ENCODE assay signal across 20 cellular contexts in genomic region chr6:161131367-161131766, GRCh38.
"Had no signal": no experiment of that assay in that cellular context is flagged by ENCODE, and none has a peak within 500 bp of the region (broad histone marks: within the 10 kb centered on the region; RNA-seq: fewer than 3 reads in every experiment).

No MANE protein-coding gene starts in this region.

- FAIRE-seq: kidney had no signal

- H3K27me3 ChIP-seq: foreskin keratinocyte, hepatocyte, spleen, tibial artery, upper lobe of left lung, uterus had no signal

- H3K27ac ChIP-seq: foreskin keratinocyte, hepatocyte, psoas muscle, spleen, tibial artery, upper lobe of left lung, uterus had no signal

- H3K4me3 ChIP-seq: hepatocyte, psoas muscle, spleen, tibial artery, upper lobe of left lung, uterus had no signal

- H3K4me1 ChIP-seq: foreskin keratinocyte, psoas muscle, tibial artery, upper lobe of left lung, uterus had no signal

- H3K27ac Mint-ChIP-seq: nephron; stimulated activated memory B cell treated with anti-CD40 and anti-IgM and Interleukin-4, amounts not matched to agents 10 μg/mL and 1 μg/mL and 100 μg/mL, for 72 hours; stimulated activated naive CD8-positive, alpha-beta T cell treated with anti-CD3 and anti-CD28 coated beads, Interleukin-15, Interleukin-2, amounts not matched to agents 100 ng/mL and 50 ng/mL, for 24 hours had no signal

- H3K27me3 Mint-ChIP-seq: naive B cell; stimulated activated memory B cell treated with anti-CD40 and anti-IgM and Interleukin-4, amounts not matched to agents 10 μg/mL and 1 μg/mL and 100 μg/mL, for 72 hours; stimulated activated naive CD8-positive, alpha-beta T cell treated with anti-CD3 and anti-CD28 coated beads, Interleukin-15, Interleukin-2, amounts not matched to agents 100 ng/mL and 50 ng/mL, for 24 hours had no signal

- H3K36me3 ChIP-seq: uterus had no signal

- ATAC-seq: foreskin keratinocyte; psoas muscle; sciatic nerve; stimulated activated memory B cell treated with anti-CD40 and anti-IgM and Interleukin-4, amounts not matched to agents 10 μg/mL and 1 μg/mL and 100 μg/mL, for 72 hours had no signal

- H3K9me3 Mint-ChIP-seq: naive B cell; stimulated activated memory B cell treated with anti-CD40 and anti-IgM and Interleukin-4, amounts not matched to agents 10 μg/mL and 1 μg/mL and 100 μg/mL, for 72 hours; stimulated activated naive CD8-positive, alpha-beta T cell treated with anti-CD3 and anti-CD28 coated beads, Interleukin-15, Interleukin-2, amounts not matched to agents 100 ng/mL and 50 ng/mL, for 24 hours had no signal

- H3K9me3 ChIP-seq: psoas muscle, spleen, tibial artery, upper lobe of left lung, uterus had no signal

- H3K4me3 Mint-ChIP-seq: naive B cell; nephron; stimulated activated memory B cell treated with anti-CD40 and anti-IgM and Interleukin-4, amounts not matched to agents 10 μg/mL and 1 μg/mL and 100 μg/mL, for 72 hours; stimulated activated naive CD8-positive, alpha-beta T cell treated with anti-CD3 and anti-CD28 coated beads, Interleukin-15, Interleukin-2, amounts not matched to agents 100 ng/mL and 50 ng/mL, for 24 hours had no signal

- DNase-seq: foreskin keratinocyte; head of caudate nucleus; kidney; left cardiac atrium; mesendoderm; naive B cell; psoas muscle; retina; spleen; stimulated activated CD4-positive, alpha-beta T cell treated with anti-CD3 and anti-CD28 coated beads, Interleukin-15, amount 100 ng/mL, for 24 hours; stimulated activated CD4-positive, alpha-beta T cell treated with anti-CD3 and anti-CD28 coated beads, Interleukin-1b, Interleukin-23, amount 100 ng/mL, for 48 hours; stimulated activated CD4-positive, alpha-beta T cell treated with anti-CD3 and anti-CD28 coated beads, Interleukin-4, amount 100 ng/mL, for 24 hours; tibial artery; upper lobe of left lung; uterus had no signal
